Comparison of ENCODE assay signal across 8 cellular contexts in the genomic region with DNA sequence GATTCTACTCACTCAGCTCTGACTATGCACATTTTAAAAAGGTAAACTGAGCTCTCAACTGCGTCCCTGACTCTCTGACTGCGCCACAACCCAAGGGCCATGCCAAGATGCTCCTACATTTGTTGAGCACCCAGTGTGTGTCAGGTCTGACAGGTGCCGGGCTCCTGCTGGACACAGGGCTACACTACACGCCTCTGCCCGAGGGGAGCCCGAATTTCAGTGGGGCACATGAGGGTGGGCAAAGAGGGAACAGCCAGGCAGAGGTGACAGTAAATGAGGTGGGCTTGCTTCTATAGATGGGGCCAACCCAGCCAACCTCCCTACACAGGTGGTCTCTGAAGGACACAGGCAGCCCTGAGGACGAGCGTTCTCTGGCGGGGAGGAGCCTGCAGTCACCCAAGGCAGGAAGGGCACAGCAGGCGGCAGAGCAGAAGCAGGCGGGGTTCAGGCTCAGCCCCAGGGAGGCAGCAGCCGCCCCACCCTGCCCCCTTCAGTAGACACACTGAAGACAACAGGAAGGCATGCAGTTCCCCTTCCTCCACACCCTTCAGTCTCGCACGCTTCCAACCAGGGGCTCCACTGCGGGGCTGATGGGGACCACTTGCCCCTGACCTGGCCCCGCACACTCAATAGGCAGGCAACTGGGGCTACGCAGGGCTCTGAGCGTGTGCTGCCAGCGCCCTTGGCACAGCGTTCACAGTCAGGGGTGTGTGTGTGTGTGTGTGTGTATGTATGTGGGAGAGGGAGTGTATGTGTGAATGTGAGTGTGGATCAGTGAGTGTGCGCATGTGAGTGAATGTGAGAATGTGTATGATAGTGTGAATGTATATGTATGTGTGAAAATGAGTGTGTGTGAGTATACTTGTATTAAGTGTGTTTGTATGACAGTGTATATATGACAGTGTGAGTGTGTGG.
DNase-seq lines count a peak whose midpoint lies in the region; TF ChIP-seq lines count a peak whose summit lies in the region.

No MANE protein-coding gene starts in this region.

- DNase-seq in activated CD4-positive, alpha-beta T cell treated with anti-CD3 and anti-CD28 coated beads for 1 hour, result peak; percentile 72
- DNase-seq in central memory CD4-positive, alpha-beta T cell, result peak; percentile 87
- peak; percentile 56 for DNase-seq in stimulated activated CD4-positive, alpha-beta T cell treated with anti-CD3 and anti-CD28 coated beads, Interleukin-12 subunit alpha, Interleukin-12 subunit beta, amount 100 ng/mL, for 4 hours
- no peak for DNase-seq in NCI-H1092 treated with DMSO at 0.1 percent for 48 hours (lab: John Stamatoyannopoulos, UW)
- no peak for DNase-seq in NCI-H187 (lab: John Stamatoyannopoulos, UW)
- DNase-seq in PC-9, result no peak
- DNase-seq in Karpas-422, result no peak

- H3K9me2 ChIP-seq in PC-9 (ENCODE audit: insufficient read depth) (no peaks in the 10 kb centered on the region), Karpas-422 (replicated peaks; ENCODE audit: insufficient read depth, low read length) (no peaks in the 10 kb centered on the region)

- H3K4me3 ChIP-seq in BLaER1 (no peak overlapping the region), PC-9 (no peak overlapping the region), Karpas-422 (ENCODE audit: low read length) (no peak overlapping the region)

- H3K4me1 ChIP-seq in BLaER1, result peaks cover 41% of the 10 kb centered on the region
- no peaks in the 10 kb centered on the region for H3K4me1 ChIP-seq in PC-9 (replicated peaks; ENCODE audit: insufficient read depth)
- H3K4me1 ChIP-seq in Karpas-422 (ENCODE audit: low read length), result no peaks in the 10 kb centered on the region

- H3K27ac ChIP-seq in BLaER1 (peak overlapping the region; percentile 35; the same call in 1 of the 2 replicates), PC-9 (no peak overlapping the region), Karpas-422 (ENCODE audit: low read length) (no peak overlapping the region)

- H3K79me2 ChIP-seq in PC-9 (ENCODE audit: low read depth), result no peaks in the 10 kb centered on the region
- no peaks in the 10 kb centered on the region for H3K79me2 ChIP-seq in Karpas-422 (ENCODE audit: low read length)

- CTCF ChIA-PET in PC-9 (lab: Charles Lee), result no interaction called here

- no TSS peak for BruUV-seq in PC-9 (replicated peaks; lab: Mats Ljungman, UMichigan)

- H4K20me1 ChIP-seq in BLaER1 (peaks cover 45% of the 10 kb centered on the region), PC-9 (ENCODE audit: insufficient read depth) (no peaks in the 10 kb centered on the region), Karpas-422 (ENCODE audit: insufficient read depth, low read depth, low read length) (no peaks in the 10 kb centered on the region)

- H3K27me3 ChIP-seq in BLaER1 (no peaks in the 10 kb centered on the region), PC-9 (ENCODE audit: insufficient read depth, low read depth) (no peaks in the 10 kb centered on the region), Karpas-422 (ENCODE audit: low read length) (no peaks in the 10 kb centered on the region)

- POLR2A ChIA-PET in PC-9 (lab: Charles Lee; ENCODE audit: unreplicated experiment), result no interaction called here

- H3K9me3 ChIP-seq in BLaER1 (no peaks in the 10 kb centered on the region), PC-9 (ENCODE audit: insufficient read depth, low read depth) (no peaks in the 10 kb centered on the region), Karpas-422 (ENCODE audit: low read length) (no peaks in the 10 kb centered on the region)

- no peak for TF ChIP-seq CTCF in PC-9 (conservative IDR thresholded peaks at IDR 0.05)

- no peaks in the 10 kb centered on the region for H3F3A ChIP-seq in PC-9 (ENCODE audit: insufficient read depth, low read depth)

- intact Hi-C loops in PC-9 (cut with micrococcal nuclease; ENCODE audit: unreplicated experiment), result no loop called here

- H3K4me2 ChIP-seq in BLaER1 (peak overlapping the region; percentile 56), PC-9 (no peak overlapping the region), Karpas-422 (ENCODE audit: low read depth, low read length, poor library complexity, severe bottlenecking) (no peak overlapping the region)

- H3K36me3 ChIP-seq in BLaER1 (peaks cover 100% of the 10 kb centered on the region), PC-9 (ENCODE audit: low read depth) (no peaks in the 10 kb centered on the region), Karpas-422 (ENCODE audit: insufficient read depth, low read length) (no peaks in the 10 kb centered on the region)

- H2AFZ ChIP-seq in PC-9 (no peak overlapping the region), Karpas-422 (ENCODE audit: low read length) (no peak overlapping the region)

- no peak overlapping the region for H3K9ac ChIP-seq in BLaER1
- no peak overlapping the region for H3K9ac ChIP-seq in Karpas-422 (ENCODE audit: low read length)

Comparison
In these comparisons a context has a peak if more than half of its experiments do, and no peak if none do; other contexts are left out.
1. DNase-seq: peak in activated CD4-positive, alpha-beta T cell treated with anti-CD3 and anti-CD28 coated beads for 1 hour (single experiment), central memory CD4-positive, alpha-beta T cell (single experiment) and stimulated activated CD4-positive, alpha-beta T cell treated with anti-CD3 and anti-CD28 coated beads, Interleukin-12 subunit alpha, Interleukin-12 subunit beta, amount 100 ng/mL, for 4 hours (single experiment); none in NCI-H1092 treated with DMSO at 0.1 percent for 48 hours (single experiment), NCI-H187 (0 of 2), PC-9 (0 of 2) and Karpas-422 (single experiment).